ENCODE assay signal across 1 cellular context in the genomic region with DNA sequence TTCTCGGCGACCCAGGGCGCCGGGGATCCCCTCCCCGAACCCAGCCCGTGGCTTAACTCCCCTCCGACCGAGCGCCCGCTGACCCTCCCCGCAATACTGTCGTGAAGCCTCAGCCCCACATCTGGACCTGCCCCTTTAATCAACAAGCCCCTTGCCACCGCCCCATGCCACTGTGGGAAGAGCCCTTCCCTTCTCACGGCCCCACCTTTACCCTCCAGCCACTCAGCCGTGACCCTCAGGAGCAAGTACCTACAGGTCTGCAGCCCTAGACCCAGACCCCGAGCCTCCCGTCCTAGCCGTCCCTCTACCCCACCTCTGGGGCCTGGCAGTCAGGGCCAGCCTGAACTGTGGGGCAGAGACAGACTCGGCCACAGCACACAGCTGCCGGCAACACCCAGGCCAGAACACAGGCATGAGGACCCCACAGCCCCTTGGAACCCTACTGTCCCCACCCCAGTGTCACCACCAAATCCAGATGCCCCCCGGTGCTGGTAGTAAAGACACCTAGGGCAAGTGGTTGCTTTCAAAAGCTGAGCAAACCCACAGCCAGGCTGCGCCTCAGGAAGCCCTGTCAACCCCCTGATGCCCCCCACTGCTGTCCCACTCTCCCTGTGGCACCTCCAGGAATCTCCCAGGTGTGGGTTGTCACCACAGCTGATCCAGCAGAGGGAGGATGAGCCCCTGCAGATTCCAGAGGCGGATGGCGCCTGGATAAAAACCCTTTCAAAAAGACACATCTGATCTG.
TF ChIP-seq lines count a peak whose summit lies in the region.

No MANE protein-coding gene starts in this region.

TF ChIP-seq in A549, 52 proteins besides CTCF, POLR2A, EP300 and RAD21 (continued from another document):
- TF ChIP-seq, protein P1, sequence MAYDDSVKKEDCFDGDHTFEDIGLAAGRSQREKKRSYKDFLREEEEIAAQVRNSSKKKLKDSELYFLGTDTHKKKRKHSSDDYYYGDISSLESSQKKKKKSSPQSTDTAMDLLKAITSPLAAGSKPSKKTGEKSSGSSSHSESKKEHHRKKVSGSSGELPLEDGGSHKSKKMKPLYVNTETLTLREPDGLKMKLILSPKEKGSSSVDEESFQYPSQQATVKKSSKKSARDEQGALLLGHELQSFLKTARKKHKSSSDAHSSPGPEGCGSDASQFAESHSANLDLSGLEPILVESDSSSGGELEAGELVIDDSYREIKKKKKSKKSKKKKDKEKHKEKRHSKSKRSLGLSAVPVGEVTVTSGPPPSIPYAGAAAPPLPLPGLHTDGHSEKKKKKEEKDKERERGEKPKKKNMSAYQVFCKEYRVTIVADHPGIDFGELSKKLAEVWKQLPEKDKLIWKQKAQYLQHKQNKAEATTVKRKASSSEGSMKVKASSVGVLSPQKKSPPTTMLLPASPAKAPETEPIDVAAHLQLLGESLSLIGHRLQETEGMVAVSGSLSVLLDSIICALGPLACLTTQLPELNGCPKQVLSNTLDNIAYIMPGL (CRISPR knock-in tag; IDR thresholded peaks at IDR 0.05; ENCODE audit: borderline replicate concordance): no peak
- TF ChIP-seq BHLHE40 (IDR thresholded peaks at IDR 0.05; ENCODE audit: low read depth, low read length) (no peak), PHF8 (IDR thresholded peaks at IDR 0.05; ENCODE audit: borderline replicate concordance, low read depth) (no peak), HEYL (CRISPR knock-in tag; IDR thresholded peaks at IDR 0.05) (no peak), FOSB (CRISPR knock-in tag; IDR thresholded peaks at IDR 0.05) (no peak), ZC3H11A (IDR thresholded peaks at IDR 0.05) (no peak)
- TF ChIP-seq, protein P2, sequence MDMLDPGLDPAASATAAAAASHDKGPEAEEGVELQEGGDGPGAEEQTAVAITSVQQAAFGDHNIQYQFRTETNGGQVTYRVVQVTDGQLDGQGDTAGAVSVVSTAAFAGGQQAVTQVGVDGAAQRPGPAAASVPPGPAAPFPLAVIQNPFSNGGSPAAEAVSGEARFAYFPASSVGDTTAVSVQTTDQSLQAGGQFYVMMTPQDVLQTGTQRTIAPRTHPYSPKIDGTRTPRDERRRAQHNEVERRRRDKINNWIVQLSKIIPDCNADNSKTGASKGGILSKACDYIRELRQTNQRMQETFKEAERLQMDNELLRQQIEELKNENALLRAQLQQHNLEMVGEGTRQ (IDR thresholded peaks at IDR 0.05): no peak
TF ChIP-seq in A549: peak in this region for 0.
